Comparison of ENCODE assay signal across 14 cellular contexts in the genomic region with DNA sequence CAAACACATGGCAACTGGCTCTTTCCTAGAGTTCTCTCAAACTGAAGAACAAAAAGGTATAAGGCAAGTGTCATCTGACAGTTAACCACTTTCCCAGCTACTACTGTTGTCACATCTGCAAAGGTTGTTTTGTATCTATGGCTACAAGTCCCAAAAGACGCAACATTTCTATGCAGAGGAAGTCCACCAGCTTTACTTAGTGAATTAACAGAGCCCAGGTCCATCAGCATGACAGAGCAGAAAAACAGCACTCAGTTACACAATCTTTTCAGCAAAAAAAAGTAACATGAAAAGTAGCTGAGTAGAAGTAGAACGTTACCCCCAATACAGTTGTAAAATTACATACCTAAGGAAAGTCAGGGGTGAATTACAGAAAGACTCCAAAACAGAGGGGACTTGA. TPM values are rescaled to one million over a fixed set of nuclear protein-coding genes. Genes with fewer than 3 reads are reported as not detected.
DNase-seq lines count a peak whose midpoint lies in the region; ATAC-seq and TF ChIP-seq lines count a peak whose summit lies in the region.
"Had no signal": no experiment of that assay in that cellular context is flagged by ENCODE, and none has a peak within 500 bp of the region (broad histone marks: within the 10 kb centered on the region; RNA-seq: fewer than 3 reads in every experiment).

No MANE protein-coding gene starts in this region.

- peaks cover 60% of the 10 kb centered on the region for H3K79me2 ChIP-seq in GM23338 (replicated peaks; ENCODE audit: insufficient read depth)

- peaks cover 90% of the 10 kb centered on the region for H3K36me3 ChIP-seq in GM23338 (ENCODE audit: insufficient read depth)
- H3K36me3 ChIP-seq: uterus had no signal

- no peaks in the 10 kb centered on the region for H3K4me1 Mint-ChIP-seq in GM23338
- H3K4me1 Mint-ChIP-seq in activated T-helper 2 cell treated with anti-CD3 and anti-CD28 coated beads, Interferon-gamma antibody, Interleukin-2, Interleukin-4, amounts not matched to agents 10 μg/mL and 5 μg/mL and 100 μg/mL, durations not matched to agents 14 hours and 24 hours and 36 hours (ENCODE audit: low read depth): peaks cover 37% of the 10 kb centered on the region
- peaks cover 22 to 54% of the 10 kb centered on the region in 2 donors for H3K4me1 Mint-ChIP-seq in immature natural killer cell

- no peaks in the 10 kb centered on the region for H3K4me1 ChIP-seq in GM23338 (ENCODE audit: insufficient read depth)
- H3K4me1 ChIP-seq: Peyer's patch, uterus had no signal

- peak overlapping the region; percentile 5; the same call in 1 of the 2 replicates for H3K27ac ChIP-seq in 22Rv1
- H3K27ac ChIP-seq in GM23338 (ENCODE audit: low read depth): no peak overlapping the region
- H3K27ac ChIP-seq: parathyroid adenoma, Peyer's patch, uterus had no signal

- H2AFZ ChIP-seq in GM23338: no peak overlapping the region
- H2AFZ ChIP-seq: parathyroid adenoma had no signal

- H3F3A ChIP-seq in GM23338 (replicated peaks; ENCODE audit: low read depth): peaks cover 18% of the 10 kb centered on the region

- no peak overlapping the region for H3K4me3 Mint-ChIP-seq in GM23338
- H3K4me3 Mint-ChIP-seq in activated T-helper 2 cell treated with anti-CD3 and anti-CD28 coated beads, Interferon-gamma antibody, Interleukin-2, Interleukin-4, amounts not matched to agents 10 μg/mL and 5 μg/mL and 100 μg/mL, durations not matched to agents 14 hours and 24 hours and 36 hours (ENCODE audit: low read depth): no peak overlapping the region
- H3K4me3 Mint-ChIP-seq in immature natural killer cell: no peak overlapping the region
- H3K4me3 Mint-ChIP-seq: activated naive CD4-positive, alpha-beta T cell treated with anti-CD3 and anti-CD28 coated beads, Interleukin-2, amount 10 ng/mL, durations not matched to agents 7 days and 5 days had no signal

- H3K27me3 Mint-ChIP-seq in GM23338 (ENCODE audit: insufficient read depth, low read depth, poor library complexity) (no peaks in the 10 kb centered on the region), immature natural killer cell (ENCODE audit: low read depth in 3 of 3) (no peaks in the 10 kb centered on the region)
- H3K27me3 Mint-ChIP-seq in activated T-helper 2 cell treated with anti-CD3 and anti-CD28 coated beads, Interferon-gamma antibody, Interleukin-2, Interleukin-4, amounts not matched to agents 10 μg/mL and 5 μg/mL and 100 μg/mL, durations not matched to agents 14 hours and 24 hours and 36 hours (ENCODE audit: low read depth): no peaks in the 10 kb centered on the region
- H3K27me3 Mint-ChIP-seq: activated naive CD4-positive, alpha-beta T cell treated with anti-CD3 and anti-CD28 coated beads, Interleukin-2, amount 10 ng/mL, durations not matched to agents 7 days and 5 days had no signal

- DNase-seq in GM23338 (ENCODE audit: low spot score) (no peak), immature natural killer cell (no peak), NCI-H748 (lab: John Stamatoyannopoulos, UW; ENCODE audit: unreplicated experiment) (no peak), NCI-H128 (lab: John Stamatoyannopoulos, UW; ENCODE audit: unreplicated experiment) (no peak), NCI-H2107 treated with DMSO at 0.1 percent for 48 hours (lab: John Stamatoyannopoulos, UW; ENCODE audit: unreplicated experiment) (no peak)
- no peak for DNase-seq in activated T-helper 2 cell treated with anti-CD3 and anti-CD28 coated beads, Interferon-gamma antibody, Interleukin-2, Interleukin-4, amounts not matched to agents 10 μg/mL and 5 μg/mL and 100 μg/mL, durations not matched to agents 14 hours and 24 hours and 36 hours (ENCODE audit: low spot score)
- DNase-seq: activated naive CD4-positive, alpha-beta T cell treated with anti-CD3 and anti-CD28 coated beads, Interleukin-2, amount 10 ng/mL, durations not matched to agents 7 days and 5 days; C1 segment of cervical spinal cord; NCI-H187 treated with DMSO at 0.1 percent for 48 hours; Peyer's patch; uterus had no signal

- TF ChIP-seq CTCF in 22Rv1 (IDR thresholded peaks at IDR 0.05) (no peak), GM23338 (conservative IDR thresholded peaks at IDR 0.05; ENCODE audit: low read depth in 2 of 2) (no peak)

- H3K9me3 Mint-ChIP-seq in GM23338: no peaks in the 10 kb centered on the region
- no peaks in the 10 kb centered on the region for H3K9me3 Mint-ChIP-seq in activated T-helper 2 cell treated with anti-CD3 and anti-CD28 coated beads, Interferon-gamma antibody, Interleukin-2, Interleukin-4, amounts not matched to agents 10 μg/mL and 5 μg/mL and 100 μg/mL, durations not matched to agents 14 hours and 24 hours and 36 hours
- H3K9me3 Mint-ChIP-seq in immature natural killer cell: no peaks in the 10 kb centered on the region
- H3K9me3 Mint-ChIP-seq: activated naive CD4-positive, alpha-beta T cell treated with anti-CD3 and anti-CD28 coated beads, Interleukin-2, amount 10 ng/mL, durations not matched to agents 7 days and 5 days had no signal

- ATAC-seq in GM23338: no peak
- no peak for ATAC-seq in GM21526 (IDR thresholded peaks at IDR 0.05; ENCODE audit: low FRiP score, unreplicated experiment)

- H3K36me3 Mint-ChIP-seq in GM23338 (ENCODE audit: low read depth): peaks cover 97% of the 10 kb centered on the region
- peaks cover 96% of the 10 kb centered on the region for H3K36me3 Mint-ChIP-seq in activated T-helper 2 cell treated with anti-CD3 and anti-CD28 coated beads, Interferon-gamma antibody, Interleukin-2, Interleukin-4, amounts not matched to agents 10 μg/mL and 5 μg/mL and 100 μg/mL, durations not matched to agents 14 hours and 24 hours and 36 hours (ENCODE audit: low read depth)
- H3K36me3 Mint-ChIP-seq in immature natural killer cell: peaks cover 15 to 64% (median 32%) of the 10 kb centered on the region in 3 donors

- H3K27me3 ChIP-seq in GM23338 (ENCODE audit: insufficient read depth): no peaks in the 10 kb centered on the region
- H3K27me3 ChIP-seq: Peyer's patch, uterus had no signal

- H3K27ac Mint-ChIP-seq in GM23338: peak overlapping the region; percentile 26
- peak overlapping the region; percentile 7 for H3K27ac Mint-ChIP-seq in activated T-helper 2 cell treated with anti-CD3 and anti-CD28 coated beads, Interferon-gamma antibody, Interleukin-2, Interleukin-4, amounts not matched to agents 10 μg/mL and 5 μg/mL and 100 μg/mL, durations not matched to agents 14 hours and 24 hours and 36 hours
- H3K27ac Mint-ChIP-seq in immature natural killer cell: peak overlapping the region in 4 of 6 donors; percentile 9 to 74 (median 52)
- H3K27ac Mint-ChIP-seq: activated naive CD4-positive, alpha-beta T cell treated with anti-CD3 and anti-CD28 coated beads, Interleukin-2, amount 10 ng/mL, durations not matched to agents 7 days and 5 days had no signal

- no peak overlapping the region for H3K4me3 ChIP-seq in GM23338
- H3K4me3 ChIP-seq: Peyer's patch, uterus had no signal

- peaks cover 55% of the 10 kb centered on the region for H4K20me1 ChIP-seq in GM23338 (replicated peaks; ENCODE audit: insufficient read depth)

- intact Hi-C loops in activated T-helper 2 cell treated with anti-CD3 and anti-CD28 coated beads, Interferon-gamma antibody, Interleukin-2, Interleukin-4, amounts not matched to agents 10 μg/mL and 5 μg/mL and 100 μg/mL, durations not matched to agents 14 hours and 24 hours and 36 hours (cut with micrococcal nuclease): no loop called here

- no peaks in the 10 kb centered on the region for H3K9me2 ChIP-seq in GM23338 (ENCODE audit: insufficient read depth)

- no peak overlapping the region for H3K4me2 ChIP-seq in GM23338

TF ChIP-seq in GM23338, 12 proteins besides CTCF, POLR2A, EP300 and RAD21 (continues in another document):
- TF ChIP-seq ZNF331 (CRISPR knock-in tag; IDR thresholded peaks at IDR 0.05; ENCODE audit: low read depth): no peak

RNA-seq across cellular contexts. Expression of gene CPSF7, which starts 12.1 kb away (rescaled TPM):
- 60.6 and 72.0 TPM in 2 replicates for total RNA-seq in GM23338 (2014; rRNA removed; shearing (Covaris generic))
- polyA plus RNA-seq in GM23338 (2016; fragmentation: Nextera tagmentation; extraction: Ambion mirVana): 27.4 and 30.6 TPM in 2 replicates
- total RNA-seq in activated T-helper 2 cell treated with anti-CD3 and anti-CD28 coated beads, Interferon-gamma antibody, Interleukin-2, Interleukin-4, amounts not matched to agents 10 μg/mL and 5 μg/mL and 100 μg/mL, durations not matched to agents 14 hours and 24 hours and 36 hours: 123 and 135 TPM in 2 replicates
- 10 to 100 TPM; 11.9 to 34.0 (median 14.8) TPM for polyA plus RNA-seq in immature natural killer cell

RNA-seq across cellular contexts. Expression of gene SDHAF2, which starts 12.3 kb away (rescaled TPM):
- total RNA-seq in GM23338 (2014; rRNA removed; shearing (Covaris generic)): 37.6 and 57.0 TPM in 2 replicates
- polyA plus RNA-seq in GM23338 (2016; fragmentation: Nextera tagmentation; extraction: Ambion mirVana): 53.8 and 55.0 TPM in 2 replicates
- 41.6 and 46.4 TPM in 2 replicates for total RNA-seq in activated T-helper 2 cell treated with anti-CD3 and anti-CD28 coated beads, Interferon-gamma antibody, Interleukin-2, Interleukin-4, amounts not matched to agents 10 μg/mL and 5 μg/mL and 100 μg/mL, durations not matched to agents 14 hours and 24 hours and 36 hours
- 100 to 1,000 TPM in 2 of 3 donors, 10 to 100 TPM in 1; 93.7 to 129 (median 118) TPM for polyA plus RNA-seq in immature natural killer cell

RNA-seq across cellular contexts. Expression of gene TMEM216, which starts 25.3 kb away (rescaled TPM):
- 23.4 and 28.8 TPM in 2 replicates for total RNA-seq in GM23338 (2014; rRNA removed; shearing (Covaris generic))
- polyA plus RNA-seq in GM23338 (2016; fragmentation: Nextera tagmentation; extraction: Ambion mirVana) (23.5 and 26.1 TPM in 2 replicates), immature natural killer cell (10 to 100 TPM; 49.8 to 63.7 (median 51.1) TPM)
- total RNA-seq in activated T-helper 2 cell treated with anti-CD3 and anti-CD28 coated beads, Interferon-gamma antibody, Interleukin-2, Interleukin-4, amounts not matched to agents 10 μg/mL and 5 μg/mL and 100 μg/mL, durations not matched to agents 14 hours and 24 hours and 36 hours: 18.5 and 20.5 TPM in 2 replicates

RNA-seq across cellular contexts. Expression of gene TMEM138, which starts 55.5 kb away (rescaled TPM):
- total RNA-seq in GM23338 (2014; rRNA removed; shearing (Covaris generic)): 26.9 and 30.2 TPM in 2 replicates
- 32.1 and 37.0 TPM in 2 replicates for polyA plus RNA-seq in GM23338 (2016; fragmentation: Nextera tagmentation; extraction: Ambion mirVana)
- total RNA-seq in activated T-helper 2 cell treated with anti-CD3 and anti-CD28 coated beads, Interferon-gamma antibody, Interleukin-2, Interleukin-4, amounts not matched to agents 10 μg/mL and 5 μg/mL and 100 μg/mL, durations not matched to agents 14 hours and 24 hours and 36 hours: 52.3 and 54.5 TPM in 2 replicates
- polyA plus RNA-seq in immature natural killer cell: 10 to 100 TPM; 28.4 to 61.4 (median 57.5) TPM

RNA-seq across cellular contexts. Expression of gene CYB561A3, which starts 56.0 kb away (rescaled TPM):
- 20.9 and 30.8 TPM in 2 replicates for total RNA-seq in GM23338 (2014; rRNA removed; shearing (Covaris generic))
- polyA plus RNA-seq in GM23338 (2016; fragmentation: Nextera tagmentation; extraction: Ambion mirVana): 7.8 and 9.8 TPM in 2 replicates
- 32.9 and 34.1 TPM in 2 replicates for total RNA-seq in activated T-helper 2 cell treated with anti-CD3 and anti-CD28 coated beads, Interferon-gamma antibody, Interleukin-2, Interleukin-4, amounts not matched to agents 10 μg/mL and 5 μg/mL and 100 μg/mL, durations not matched to agents 14 hours and 24 hours and 36 hours
- polyA plus RNA-seq in immature natural killer cell: 100 to 1,000 TPM in 1 of 3 donors, 10 to 100 TPM in 2; 63.8 to 128 (median 64.5) TPM
